8 cellular contexts compared by ENCODE assay signal in genomic region chr5:176447982-176448608, GRCh38. TPM values are rescaled to one million over a fixed set of nuclear protein-coding genes. Genes with fewer than 3 reads are reported as not detected.
DNase-seq lines count a peak whose midpoint lies in the region; ATAC-seq and TF ChIP-seq lines count a peak whose summit lies in the region.

Gene FAF2, plus strand, starts transcription at chr5:176448385. Its CDS starts 23 bp downstream, at chr5:176448408.

- no peaks in the 10 kb centered on the region for H3K9me3 Mint-ChIP-seq in naive B cell
- no peaks in the 10 kb centered on the region for H3K9me3 Mint-ChIP-seq in stimulated activated memory B cell treated with anti-CD40 and anti-IgM and Interleukin-4, amounts not matched to agents 10 μg/mL and 1 μg/mL and 100 μg/mL, for 72 hours

- no peaks in the 10 kb centered on the region for H3K36me3 Mint-ChIP-seq in naive B cell
- H3K36me3 Mint-ChIP-seq in stimulated activated memory B cell treated with anti-CD40 and anti-IgM and Interleukin-4, amounts not matched to agents 10 μg/mL and 1 μg/mL and 100 μg/mL, for 72 hours: peaks cover 8% of the 10 kb centered on the region

- peaks cover 18 to 44% (median 36%) of the 10 kb centered on the region in 3 donors for H3K4me1 Mint-ChIP-seq in naive B cell
- peaks cover 37% of the 10 kb centered on the region for H3K4me1 Mint-ChIP-seq in stimulated activated memory B cell treated with anti-CD40 and anti-IgM and Interleukin-4, amounts not matched to agents 10 μg/mL and 1 μg/mL and 100 μg/mL, for 72 hours

- H3K27me3 Mint-ChIP-seq in naive B cell: no peaks in the 10 kb centered on the region
- no peaks in the 10 kb centered on the region for H3K27me3 Mint-ChIP-seq in stimulated activated memory B cell treated with anti-CD40 and anti-IgM and Interleukin-4, amounts not matched to agents 10 μg/mL and 1 μg/mL and 100 μg/mL, for 72 hours

- H3K27ac Mint-ChIP-seq in naive B cell: peak within 1 kb of the TSS; percentile 99 to 100 (median 99)
- peak within 1 kb of the TSS; percentile 97 for H3K27ac Mint-ChIP-seq in stimulated activated memory B cell treated with anti-CD40 and anti-IgM and Interleukin-4, amounts not matched to agents 10 μg/mL and 1 μg/mL and 100 μg/mL, for 72 hours

- DNase-seq in ELF-1 (ENCODE audit: low read depth, low spot score): peak; percentile 98
- peak; percentile 97 for DNase-seq in GOT3 (lab: John Stamatoyannopoulos, UW)
- peak; percentile 95 for DNase-seq in RPMI8226
- DNase-seq in activated T-helper 1 cell treated with anti-CD3 and anti-CD28 coated beads, Interleukin-2, amount 50 U/mL, for 16 hours (ENCODE audit: low read depth in 1 of 2, low spot score in 1 of 2): peak; percentile 98 to 99
- DNase-seq in fibroblast of gingiva (ENCODE audit: low read depth): peak; percentile 99
- DNase-seq in naive B cell: peak; percentile 100

- TF ChIP-seq CTCF in LNCAP (IDR thresholded peaks at IDR 0.05): peak; percentile 100

- peak within 1 kb of the TSS; percentile 85 to 100 (median 98) for H3K4me3 Mint-ChIP-seq in naive B cell
- peak within 1 kb of the TSS; percentile 81 for H3K4me3 Mint-ChIP-seq in stimulated activated memory B cell treated with anti-CD40 and anti-IgM and Interleukin-4, amounts not matched to agents 10 μg/mL and 1 μg/mL and 100 μg/mL, for 72 hours

- ATAC-seq in naive B cell (ENCODE audit: low read depth in 2 of 2): peak; percentile 89 to 90
- peak; percentile 98 for ATAC-seq in stimulated activated memory B cell treated with anti-CD40 and anti-IgM and Interleukin-4, amounts not matched to agents 10 μg/mL and 1 μg/mL and 100 μg/mL, for 72 hours

RNA-seq across cellular contexts. Expression of gene FAF2, which starts in this region (rescaled TPM):
- polyA plus RNA-seq in naive B cell (ENCODE audit: low read depth in 6 of 6): 10 to 100 TPM; 11.0 to 16.3 (median 13.3) TPM

Comparison
In these comparisons a context has a peak if more than half of its experiments do, and no peak if none do; other contexts are left out.
1. Peak in every context shown above with its lines: DNase-seq and ATAC-seq.